In the genomic region with DNA sequence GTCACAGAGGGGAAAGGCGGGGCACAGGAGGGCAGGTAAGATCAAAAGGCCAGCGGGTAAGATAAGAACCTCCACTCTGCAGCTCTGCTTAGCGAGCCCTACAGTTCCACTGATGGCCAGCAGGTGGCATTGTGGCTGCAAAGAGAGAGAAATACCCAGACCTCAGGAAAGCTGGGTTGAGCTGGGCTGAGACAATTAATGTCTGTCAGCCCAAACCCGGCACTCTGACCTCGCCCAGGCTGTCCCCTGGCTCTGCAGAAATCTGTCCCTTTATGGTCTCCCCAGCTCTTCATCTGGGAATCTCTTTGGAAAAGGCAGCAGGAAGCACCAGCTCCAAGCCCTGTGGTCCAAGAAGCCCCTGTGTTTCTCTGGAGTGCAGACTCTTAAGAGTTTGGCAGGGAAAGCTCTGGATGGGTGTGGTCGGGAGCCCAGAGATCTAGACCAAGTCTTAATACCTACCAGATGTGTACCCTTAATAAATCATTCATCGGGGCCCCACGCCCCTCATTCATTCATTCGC, we compare ENCODE assay signal across 8 cellular contexts. TPM values are rescaled to one million over a fixed set of nuclear protein-coding genes. Genes with fewer than 3 reads are reported as not detected.
A peak's percentile ranks its signal among the peaks of the same experiment; 100 is the strongest.
DNase-seq lines count a peak whose midpoint lies in the region; ATAC-seq lines count a peak whose summit lies in the region.

No MANE protein-coding gene starts in this region.

- CTCF ChIA-PET in activated CD4-positive, alpha-beta memory T cell treated with anti-CD3 and anti-CD28 coated beads, Interleukin-2, amount 10 ng/mL, durations not matched to agents 7 days and 5 days (lab: Charles Lee): interaction anchor here (0.6 to 3.4 kb wide), 67 partner anchors 10 to 573 kb away, joined by 3 to 81 read pairs (median 5); a partner anchor contains a TSS

- H3K27ac Mint-ChIP-seq in activated CD4-positive, alpha-beta memory T cell treated with anti-CD3 and anti-CD28 coated beads, Interleukin-2, amount 10 ng/mL, durations not matched to agents 7 days and 5 days: peak overlapping the region; percentile 77

- no peak overlapping the region for H3K4me3 Mint-ChIP-seq in activated CD4-positive, alpha-beta memory T cell treated with anti-CD3 and anti-CD28 coated beads, Interleukin-2, amount 10 ng/mL, durations not matched to agents 7 days and 5 days

- H3K27ac ChIP-seq in effector memory CD4-positive, alpha-beta T cell (ENCODE audit: insufficient read depth, low read length, poor library complexity, severe bottlenecking): peak overlapping the region; percentile 71

- peaks cover 25% of the 10 kb centered on the region for H3K4me1 ChIP-seq in effector memory CD4-positive, alpha-beta T cell (ENCODE audit: control insufficient read depth, insufficient read depth, low read length, poor library complexity, severe bottlenecking)

- no peak overlapping the region for H3K4me3 ChIP-seq in effector memory CD4-positive, alpha-beta T cell (ENCODE audit: insufficient read depth, low read depth, low read length, poor library complexity, severe bottlenecking)

- ATAC-seq in GM18520 (IDR thresholded peaks at IDR 0.05; ENCODE audit: unreplicated experiment): peak; percentile 46
- ATAC-seq in HG03139 (IDR thresholded peaks at IDR 0.05; ENCODE audit: unreplicated experiment): peak; percentile 60

- DNase-seq in AG08395 (ENCODE audit: low spot score): peak; percentile 85
- peak; percentile 67 for DNase-seq in NCI-H748 (lab: John Stamatoyannopoulos, UW; ENCODE audit: unreplicated experiment)
- DNase-seq in activated CD4-positive, alpha-beta memory T cell treated with anti-CD3 and anti-CD28 coated beads, Interleukin-2, amount 10 ng/mL, durations not matched to agents 7 days and 5 days: peak; percentile 94
- DNase-seq in effector memory CD4-positive, alpha-beta T cell: peak; percentile 88 to 93 (median 90)
- peak; percentile 87 for DNase-seq in midbrain (lab: John Stamatoyannopoulos, UW)
- DNase-seq in stimulated activated CD8-positive, alpha-beta memory T cell treated with anti-CD3 and anti-CD28 coated beads, Interleukin-4, amount 100 ng/mL, for 24 hours (ENCODE audit: low read depth): peak; percentile 78

- no peaks in the 10 kb centered on the region for H3K27me3 ChIP-seq in effector memory CD4-positive, alpha-beta T cell (replicated peaks; ENCODE audit: control insufficient read depth, insufficient read depth, low read length, poor library complexity, severe bottlenecking)

- no peaks in the 10 kb centered on the region for H3K27me3 Mint-ChIP-seq in activated CD4-positive, alpha-beta memory T cell treated with anti-CD3 and anti-CD28 coated beads, Interleukin-2, amount 10 ng/mL, durations not matched to agents 7 days and 5 days

- peaks cover 30% of the 10 kb centered on the region for H3K4me1 Mint-ChIP-seq in activated CD4-positive, alpha-beta memory T cell treated with anti-CD3 and anti-CD28 coated beads, Interleukin-2, amount 10 ng/mL, durations not matched to agents 7 days and 5 days

- peaks cover 5% of the 10 kb centered on the region for H3K36me3 Mint-ChIP-seq in activated CD4-positive, alpha-beta memory T cell treated with anti-CD3 and anti-CD28 coated beads, Interleukin-2, amount 10 ng/mL, durations not matched to agents 7 days and 5 days (ENCODE audit: low read depth)

- H3K36me3 ChIP-seq in effector memory CD4-positive, alpha-beta T cell (ENCODE audit: control insufficient read depth, insufficient read depth, low read length): no peaks in the 10 kb centered on the region

- POLR2A ChIA-PET in activated CD4-positive, alpha-beta memory T cell treated with anti-CD3 and anti-CD28 coated beads, Interleukin-2, amount 10 ng/mL, durations not matched to agents 7 days and 5 days (lab: Charles Lee): interaction anchor here (0.6 to 2.9 kb wide), 16 partner anchors 8 to 365 kb away, joined by 3 to 16 read pairs (median 6); a partner anchor contains a TSS

- no peaks in the 10 kb centered on the region for H3K9me3 ChIP-seq in effector memory CD4-positive, alpha-beta T cell (ENCODE audit: control insufficient read depth, low read length)

- H3K9me3 Mint-ChIP-seq in activated CD4-positive, alpha-beta memory T cell treated with anti-CD3 and anti-CD28 coated beads, Interleukin-2, amount 10 ng/mL, durations not matched to agents 7 days and 5 days: no peaks in the 10 kb centered on the region

RNA-seq across cellular contexts. Expression of a gene that starts 8.3 kb away (rescaled TPM):
- total RNA-seq in activated CD4-positive, alpha-beta memory T cell treated with anti-CD3 and anti-CD28 coated beads, Interleukin-2, amount 10 ng/mL, durations not matched to agents 7 days and 5 days: 10 to 100 TPM; 46.5 to 51.1 TPM

RNA-seq across cellular contexts. Expression of a gene that starts 9.5 kb away (rescaled TPM):
- total RNA-seq in activated CD4-positive, alpha-beta memory T cell treated with anti-CD3 and anti-CD28 coated beads, Interleukin-2, amount 10 ng/mL, durations not matched to agents 7 days and 5 days: 10 to 100 TPM; 66.9 to 67.5 TPM
